17 cellular contexts compared by ENCODE assay signal in genomic region chr10:126465771-126466170, GRCh38.
"Had no signal": no experiment of that assay in that cellular context is flagged by ENCODE, and none has a peak within 500 bp of the region (broad histone marks: within the 10 kb centered on the region; RNA-seq: fewer than 3 reads in every experiment).

No MANE protein-coding gene starts in this region.

- ATAC-seq: foreskin keratinocyte, heart left ventricle, left cardiac atrium, lower lobe of right lung had no signal

- H3K9me3 ChIP-seq: ascending aorta, esophagus muscularis mucosa, heart left ventricle, lower lobe of right lung, sigmoid colon, stomach, tibial artery, uterus had no signal

- H3K27ac ChIP-seq: ascending aorta, esophagus muscularis mucosa, foreskin keratinocyte, heart left ventricle, lower lobe of right lung, sigmoid colon, stomach, tibial artery, uterus had no signal

- FAIRE-seq: colon had no signal

- H3K36me3 ChIP-seq: ascending aorta, esophagus muscularis mucosa, heart left ventricle, lower lobe of right lung, sigmoid colon, stomach, tibial artery, uterus had no signal

- H3K4me3 ChIP-seq: ascending aorta, esophagus muscularis mucosa, heart left ventricle, lower lobe of right lung, sigmoid colon, stomach, tibial artery, uterus had no signal

- H3K4me1 ChIP-seq: ascending aorta, esophagus muscularis mucosa, foreskin keratinocyte, heart left ventricle, lower lobe of right lung, sigmoid colon, stomach, tibial artery, uterus had no signal

- DNase-seq: activated CD4-positive, alpha-beta T cell treated with anti-CD3 and anti-CD28 coated beads for 1 hour; activated CD4-positive, alpha-beta T cell treated with anti-CD3 and anti-CD28 coated beads, Interleukin-2, amount 50 U/mL, for 48 hours; activated naive CD4-positive, alpha-beta T cell treated with anti-CD3 and anti-CD28 coated beads, Interleukin-2, amount 10 ng/mL, durations not matched to agents 7 days and 5 days; foreskin keratinocyte; heart left ventricle; left cardiac atrium; lower lobe of right lung; sigmoid colon; stimulated activated CD4-positive, alpha-beta T cell treated with anti-CD3 and anti-CD28 coated beads, Interleukin-1b, Interleukin-23, amount 100 ng/mL, for 48 hours; stomach; T-helper 1 cell; T1000; tibial artery; uterus had no signal

- H3K27me3 ChIP-seq: ascending aorta, foreskin keratinocyte, tibial artery, uterus had no signal
